ENCODE assay signal across 18 cellular contexts in the genomic region with DNA sequence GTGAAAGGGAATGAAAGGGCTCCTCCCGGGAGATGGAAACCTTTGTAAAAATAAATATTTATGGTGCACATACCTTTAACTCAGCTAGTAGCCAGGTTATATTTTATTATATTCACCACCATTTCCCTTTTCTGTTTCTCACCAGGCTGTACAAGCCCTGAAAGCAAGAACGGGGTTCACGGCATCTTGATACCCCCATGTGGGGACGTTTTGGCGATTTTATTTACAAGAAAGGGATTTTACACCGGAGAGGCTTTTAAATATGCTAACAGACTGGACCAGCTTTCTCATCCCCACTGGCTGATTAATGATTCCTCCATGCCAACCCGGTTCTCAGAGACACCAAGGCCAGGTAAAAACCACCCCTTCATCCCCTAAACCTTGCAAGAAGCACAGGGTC. TPM values are rescaled to one million over a fixed set of nuclear protein-coding genes. Genes with fewer than 3 reads are reported as not detected.
DNase-seq lines count a peak whose midpoint lies in the region; ATAC-seq and TF ChIP-seq lines count a peak whose summit lies in the region.
"Had no signal": no experiment of that assay in that cellular context is flagged by ENCODE, and none has a peak within 500 bp of the region (broad histone marks: within the 10 kb centered on the region; RNA-seq: fewer than 3 reads in every experiment).

No MANE protein-coding gene starts in this region.

- peaks cover 11% of the 10 kb centered on the region for H3K4me1 Mint-ChIP-seq in brain

- H3K4me3 Mint-ChIP-seq in brain, result peak overlapping the region; percentile 8 to 63 (median 39)
- H3K4me3 Mint-ChIP-seq: central memory CD8-positive, alpha-beta T cell had no signal

- WGBS in stomach, 5 donors, result 31 to 33% (median 33%) methylated on average over 7 of the region's 7 CpGs

- ATAC-seq in lower lobe of right lung (no peak), GM18517 (IDR thresholded peaks at IDR 0.05; ENCODE audit: unreplicated experiment) (no peak)

- peaks cover 55% of the 10 kb centered on the region for H3K27me3 Mint-ChIP-seq in brain

- H3K4me1 ChIP-seq in lower lobe of right lung, result no peaks in the 10 kb centered on the region
- peaks cover 0 to 15% (median 8%) of the 10 kb centered on the region in 4 donors for H3K4me1 ChIP-seq in stomach

- peak overlapping the region; percentile 33 for H3K4me3 ChIP-seq in lower lobe of right lung
- peak overlapping the region; percentile 13 to 40 (median 28) for H3K4me3 ChIP-seq in stomach

- no peaks in the 10 kb centered on the region for H3K36me3 ChIP-seq in lower lobe of right lung
- no peaks in the 10 kb centered on the region for H3K36me3 ChIP-seq in stomach

- TF ChIP-seq CTCF in brain (conservative IDR thresholded peaks at IDR 0.05), result no peak
- no peak for TF ChIP-seq CTCF in lower lobe of right lung (IDR thresholded peaks at IDR 0.05)
- no peak for TF ChIP-seq CTCF in stomach (IDR thresholded peaks at IDR 0.05)

- H3K27ac ChIP-seq in lower lobe of right lung (peak overlapping the region; percentile 51), stomach (no peak overlapping the region)
- H3K27ac ChIP-seq: epithelial cell of prostate, KMS-11 had no signal

- no peak for TF ChIP-seq POLR2A in stomach (IDR thresholded peaks at IDR 0.05)

- no peak overlapping the region for H3K27ac Mint-ChIP-seq in brain

- peak in 2 of 3 experiments; percentile 16 to 47 for DNase-seq in NCI-H1417 (lab: John Stamatoyannopoulos, UW)
- no peak for DNase-seq in NCI-H1417 treated with DMSO at 0.1 percent for 48 hours (lab: John Stamatoyannopoulos, UW)
- DNase-seq in lower lobe of right lung, result no peak
- DNase-seq in stomach, result no peak
- DNase-seq in NAMALWA (ENCODE audit: low spot score), result no peak
- DNase-seq in NCI-H1048 (lab: John Stamatoyannopoulos, UW), result no peak
- DNase-seq: NCI-H1694 treated with DMSO at 0.1 percent for 48 hours, NCI-H446 treated with DMSO at 0.1 percent for 48 hours, SW 1271 had no signal

- intact Hi-C loops in lower lobe of right lung (cut with DNase I) (no loop called here), stomach (cut with DNase I; ENCODE audit: low total_unique reads) (loop anchor here (10.0 kb wide), 1 partner anchor 156 kb away; no protein-coding TSS in a partner anchor)

- no peaks in the 10 kb centered on the region for H3K9me3 ChIP-seq in lower lobe of right lung
- H3K9me3 ChIP-seq in stomach, result no peaks in the 10 kb centered on the region

- TF ChIP-seq EP300 in stomach (IDR thresholded peaks at IDR 0.05), result no peak

- H3K36me3 Mint-ChIP-seq in brain, result no peaks in the 10 kb centered on the region
- H3K36me3 Mint-ChIP-seq: CD4-positive, alpha-beta memory T cell had no signal

- H3K27me3 ChIP-seq in lower lobe of right lung (ENCODE audit: low read depth) (peaks cover 16% of the 10 kb centered on the region), stomach (peaks cover 0 to 29% (median 0%) of the 10 kb centered on the region in 3 donors)

- H3K9me3 Mint-ChIP-seq in brain, result no peaks in the 10 kb centered on the region
- H3K9me3 Mint-ChIP-seq: CD4-positive, alpha-beta memory T cell; central memory CD8-positive, alpha-beta T cell had no signal

RNA-seq across cellular contexts. Expression of a gene that starts 19.2 kb away (rescaled TPM):
- polyA plus RNA-seq in brain (ENCODE audit: insufficient read depth, low read depth, low replicate concordance), result not detected
- not detected for total RNA-seq in lower lobe of right lung
- not detected for total RNA-seq in stomach
- polyA plus RNA-seq in stomach, result under 1 TPM in 1 of 3 donors, not detected in 2; 0.05 TPM
- total RNA-seq: A172; CD4-positive, alpha-beta memory T cell; H4; right cardiac atrium had no signal
- polyA plus RNA-seq: CD4-positive, alpha-beta memory T cell; right cardiac atrium had no signal

RNA-seq across cellular contexts. Expression of a gene that starts 48.0 kb away (rescaled TPM):
- 7.2 TPM for polyA plus RNA-seq in brain (ENCODE audit: insufficient read depth, low read depth, low replicate concordance)
- total RNA-seq in lower lobe of right lung, result 28.9 TPM
- total RNA-seq in stomach, result 10 to 100 TPM in 2 of 5 donors, 1 to 10 TPM in 3; 1.2 to 24.4 (median 8.0) TPM
- 10 to 100 TPM; 16.5 to 20.0 (median 16.8) TPM for polyA plus RNA-seq in stomach

Comparison
In these comparisons a context has a peak if more than half of its experiments do, and no peak if none do; other contexts are left out.
1. DNase-seq: peak in NCI-H1417 (2 of 3); none in NCI-H1417 treated with DMSO at 0.1 percent for 48 hours (single experiment), lower lobe of right lung (single experiment), stomach (single experiment), NAMALWA (single experiment) and NCI-H1048 (single experiment).